Comparison of ENCODE assay signal across 8 cellular contexts in genomic region chr19:13833330-13834265, GRCh38. TPM values are rescaled to one million over a fixed set of nuclear protein-coding genes. Genes with fewer than 3 reads are reported as not detected.
A peak's percentile ranks its signal among the peaks of the same experiment; 100 is the strongest.
DNase-seq lines count a peak whose midpoint lies in the region; ATAC-seq and TF ChIP-seq lines count a peak whose summit lies in the region.

No MANE protein-coding gene starts in this region.

- TF ChIP-seq CTCF in C4-2B (conservative IDR thresholded peaks at IDR 0.05): no peak; the same call in 1 of the 2 replicates

- DNase-seq in NOMO-1 treated with dmso at 0.1 percent for 144 hours (lab: John Stamatoyannopoulos, UW; ENCODE audit: unreplicated experiment) (peak; percentile 72), activated T-cell treated with anti-CD3 and anti-CD28 coated beads for 24 hours (ENCODE audit: low read depth) (peak; percentile 90), epithelial cell of prostate (ENCODE audit: low read depth, low spot score) (no peak), mucosa of gallbladder (ENCODE audit: low spot score) (peak; percentile 93)
- DNase-seq in stimulated activated CD8-positive, alpha-beta memory T cell treated with anti-CD3 and anti-CD28 coated beads, Interleukin-4, amount 100 ng/mL, for 48 hours: peak; percentile 97

- H3K27ac ChIP-seq in C4-2B: peak overlapping the region; percentile 45
- peak overlapping the region; percentile 100 for H3K27ac ChIP-seq in epithelial cell of prostate

- ATAC-seq in GM19324 (IDR thresholded peaks at IDR 0.05; ENCODE audit: low FRiP score, unreplicated experiment): peak; percentile 72
- peak; percentile 60 for ATAC-seq in HG03565 (IDR thresholded peaks at IDR 0.05; ENCODE audit: unreplicated experiment)

RNA-seq across cellular contexts. Expression of gene ZSWIM4, which starts 38.4 kb away (rescaled TPM):
- total RNA-seq in mucosa of gallbladder: 11.2 TPM

RNA-seq across cellular contexts. Expression of gene NANOS3, which starts 43.3 kb away (rescaled TPM):
- total RNA-seq in mucosa of gallbladder: 0.75 TPM

RNA-seq across cellular contexts. Expression of gene C19orf53, which starts 59.3 kb away (rescaled TPM):
- 91.3 TPM for total RNA-seq in mucosa of gallbladder
